Comparison of ENCODE assay signal across 9 cellular contexts in the genomic region with DNA sequence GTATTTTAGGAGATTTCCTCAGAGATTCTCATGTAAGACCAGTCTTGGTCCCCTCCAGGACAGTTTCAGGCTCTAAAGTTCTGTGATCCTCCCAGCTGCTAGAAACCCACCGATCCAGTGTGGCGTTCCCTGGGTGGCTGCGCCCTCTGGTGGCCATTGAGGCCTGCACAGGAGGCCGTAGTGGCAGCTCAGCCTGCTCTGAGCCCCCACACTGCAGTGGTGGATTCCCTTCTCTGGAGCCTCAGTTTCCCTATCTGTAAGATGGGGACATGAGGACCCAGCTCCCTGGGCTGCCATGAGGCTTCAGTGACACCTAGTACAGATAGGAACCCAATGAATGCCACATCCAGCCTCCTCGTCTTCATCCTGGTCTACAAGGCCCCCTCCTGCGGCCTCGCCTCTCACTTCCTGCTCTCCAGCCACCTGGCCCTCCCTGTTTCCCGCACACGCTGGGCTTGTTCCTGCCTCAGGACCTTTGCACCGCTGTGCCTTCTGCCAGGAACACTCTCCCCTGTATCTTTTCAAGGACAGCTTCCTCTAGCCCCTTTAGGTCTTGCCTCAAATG. TPM values are rescaled to one million over a fixed set of nuclear protein-coding genes. Genes with fewer than 3 reads are reported as not detected.
DNase-seq lines count a peak whose midpoint lies in the region; ATAC-seq and TF ChIP-seq lines count a peak whose summit lies in the region.
"Had no signal": no experiment of that assay in that cellular context is flagged by ENCODE, and none has a peak within 500 bp of the region (broad histone marks: within the 10 kb centered on the region; RNA-seq: fewer than 3 reads in every experiment).

No MANE protein-coding gene starts in this region.

- TF ChIP-seq EP300 in suprapubic skin (IDR thresholded peaks at IDR 0.05): no peak

- TF ChIP-seq CTCF in Peyer's patch (IDR thresholded peaks at IDR 0.05) (peak; percentile 77 to 96 (median 93)), fibroblast of pulmonary artery (IDR thresholded peaks at IDR 0.05; ENCODE audit: low read length, missing control alignments) (no peak), suprapubic skin (IDR thresholded peaks at IDR 0.05) (peak; percentile 81 to 93)

- DNase-seq in NCI-H510A treated with DMSO at 0.1 percent for 48 hours (lab: John Stamatoyannopoulos, UW) (peak; percentile 54), NCI-H510A (lab: John Stamatoyannopoulos, UW) (no peak), Peyer's patch (peak; percentile 78 to 91 (median 85)), fibroblast of pulmonary artery (ENCODE audit: low read depth) (peak; percentile 75), nucleus accumbens (lab: John Stamatoyannopoulos, UW) (peak in 50 of 56 donors; percentile 9 to 88 (median 48)), suprapubic skin (ENCODE audit: low spot score in 2 of 2) (peak in 1 of 2 donors; percentile 90)
- peak; percentile 69 for DNase-seq in activated T-helper 1 cell treated with anti-CD3 and anti-CD28 coated beads, Interleukin-12 subunit alpha, Interleukin-12 subunit beta, Interleukin-2, Interleukin-4 antibody, amounts not matched to agents 30 ng/mL and 10 ng/mL and 1 ng/mL, durations not matched to agents 14 hours and 24 hours and 36 hours (ENCODE audit: low spot score)

- H3K4me1 Mint-ChIP-seq in activated T-helper 1 cell treated with anti-CD3 and anti-CD28 coated beads, Interleukin-12 subunit alpha, Interleukin-12 subunit beta, Interleukin-2, Interleukin-4 antibody, amounts not matched to agents 30 ng/mL and 10 ng/mL and 1 ng/mL, durations not matched to agents 14 hours and 24 hours and 36 hours (ENCODE audit: low read depth): peaks cover 21% of the 10 kb centered on the region

- H3K27ac Mint-ChIP-seq in activated T-helper 1 cell treated with anti-CD3 and anti-CD28 coated beads, Interleukin-12 subunit alpha, Interleukin-12 subunit beta, Interleukin-2, Interleukin-4 antibody, amounts not matched to agents 30 ng/mL and 10 ng/mL and 1 ng/mL, durations not matched to agents 14 hours and 24 hours and 36 hours: peak overlapping the region; percentile 65

- H3K9me3 Mint-ChIP-seq in activated T-helper 1 cell treated with anti-CD3 and anti-CD28 coated beads, Interleukin-12 subunit alpha, Interleukin-12 subunit beta, Interleukin-2, Interleukin-4 antibody, amounts not matched to agents 30 ng/mL and 10 ng/mL and 1 ng/mL, durations not matched to agents 14 hours and 24 hours and 36 hours: no peaks in the 10 kb centered on the region

- WGBS in suprapubic skin: 51% methylated on average over 7 of the region's 10 CpGs

- H3K27ac ChIP-seq in Peyer's patch (no peak overlapping the region), suprapubic skin (no peak overlapping the region)
- H3K27ac ChIP-seq: skin epidermis had no signal

- no peaks in the 10 kb centered on the region for H3K27me3 ChIP-seq in Peyer's patch
- H3K27me3 ChIP-seq in suprapubic skin: no peaks in the 10 kb centered on the region

- H3K36me3 Mint-ChIP-seq in activated T-helper 1 cell treated with anti-CD3 and anti-CD28 coated beads, Interleukin-12 subunit alpha, Interleukin-12 subunit beta, Interleukin-2, Interleukin-4 antibody, amounts not matched to agents 30 ng/mL and 10 ng/mL and 1 ng/mL, durations not matched to agents 14 hours and 24 hours and 36 hours (ENCODE audit: low read depth): peaks cover 6% of the 10 kb centered on the region

- peak; percentile 54 for ATAC-seq in HG02852 (IDR thresholded peaks at IDR 0.05; ENCODE audit: unreplicated experiment)

- no peaks in the 10 kb centered on the region for H3K27me3 Mint-ChIP-seq in activated T-helper 1 cell treated with anti-CD3 and anti-CD28 coated beads, Interleukin-12 subunit alpha, Interleukin-12 subunit beta, Interleukin-2, Interleukin-4 antibody, amounts not matched to agents 30 ng/mL and 10 ng/mL and 1 ng/mL, durations not matched to agents 14 hours and 24 hours and 36 hours (ENCODE audit: insufficient read depth)

- peaks cover 0 to 3% (median 0%) of the 10 kb centered on the region in 3 donors for H3K36me3 ChIP-seq in Peyer's patch
- peaks cover 21% of the 10 kb centered on the region for H3K36me3 ChIP-seq in suprapubic skin

- no peak overlapping the region for H3K4me3 Mint-ChIP-seq in activated T-helper 1 cell treated with anti-CD3 and anti-CD28 coated beads, Interleukin-12 subunit alpha, Interleukin-12 subunit beta, Interleukin-2, Interleukin-4 antibody, amounts not matched to agents 30 ng/mL and 10 ng/mL and 1 ng/mL, durations not matched to agents 14 hours and 24 hours and 36 hours

- H3K4me1 ChIP-seq in Peyer's patch (no peaks in the 10 kb centered on the region), suprapubic skin (peaks cover 5% of the 10 kb centered on the region)

- H3K4me3 ChIP-seq in Peyer's patch: no peak overlapping the region
- no peak overlapping the region for H3K4me3 ChIP-seq in fibroblast of pulmonary artery (replicated peaks; ENCODE audit: low read depth, low read length)
- H3K4me3 ChIP-seq in suprapubic skin: no peak overlapping the region
- H3K4me3 ChIP-seq: skin epidermis had no signal

- TF ChIP-seq POLR2A in Peyer's patch (IDR thresholded peaks at IDR 0.05) (no peak), suprapubic skin (IDR thresholded peaks at IDR 0.05) (no peak)

- intact Hi-C loops in activated T-helper 1 cell treated with anti-CD3 and anti-CD28 coated beads, Interleukin-12 subunit alpha, Interleukin-12 subunit beta, Interleukin-2, Interleukin-4 antibody, amounts not matched to agents 30 ng/mL and 10 ng/mL and 1 ng/mL, durations not matched to agents 14 hours and 24 hours and 36 hours (cut with micrococcal nuclease): loop anchor here (1.0 kb wide), 6 partner anchors 44 to 481 kb away; a partner anchor contains a TSS

- H3K9me3 ChIP-seq in Peyer's patch (no peaks in the 10 kb centered on the region), suprapubic skin (no peaks in the 10 kb centered on the region)

RNA-seq across cellular contexts. Expression of a gene that starts 16.5 kb away (rescaled TPM):
- total RNA-seq in Peyer's patch (10 to 100 TPM in 1 of 4 donors, 1 to 10 TPM in 3; 1.7 to 10.7 (median 2.5) TPM), suprapubic skin (10 to 100 TPM in 1 of 4 donors, 1 to 10 TPM in 3; 7.1 to 11.5 (median 8.5) TPM)
- total RNA-seq in activated T-helper 1 cell treated with anti-CD3 and anti-CD28 coated beads, Interleukin-12 subunit alpha, Interleukin-12 subunit beta, Interleukin-2, Interleukin-4 antibody, amounts not matched to agents 30 ng/mL and 10 ng/mL and 1 ng/mL, durations not matched to agents 14 hours and 24 hours and 36 hours: 5.7 and 7.3 TPM in 2 replicates

RNA-seq across cellular contexts. Expression of a gene that starts 22.6 kb away (rescaled TPM):
- total RNA-seq in Peyer's patch: 10 to 100 TPM in 1 of 4 donors, 1 to 10 TPM in 3; 3.0 to 30.5 (median 4.3) TPM
- 5.8 and 7.4 TPM in 2 replicates for total RNA-seq in activated T-helper 1 cell treated with anti-CD3 and anti-CD28 coated beads, Interleukin-12 subunit alpha, Interleukin-12 subunit beta, Interleukin-2, Interleukin-4 antibody, amounts not matched to agents 30 ng/mL and 10 ng/mL and 1 ng/mL, durations not matched to agents 14 hours and 24 hours and 36 hours
- total RNA-seq in suprapubic skin: under 1 TPM in 3 of 4 donors, not detected in 1; 0.16 to 0.53 (median 0.16) TPM

RNA-seq across cellular contexts. Expression of a gene that starts 33.6 kb away (rescaled TPM):
- total RNA-seq in Peyer's patch (100 to 1,000 TPM in 3 of 4 donors, 10 to 100 TPM in 1; 81.7 to 209 (median 189) TPM), suprapubic skin (10 to 100 TPM; 29.8 to 66.8 (median 51.3) TPM)
- total RNA-seq in activated T-helper 1 cell treated with anti-CD3 and anti-CD28 coated beads, Interleukin-12 subunit alpha, Interleukin-12 subunit beta, Interleukin-2, Interleukin-4 antibody, amounts not matched to agents 30 ng/mL and 10 ng/mL and 1 ng/mL, durations not matched to agents 14 hours and 24 hours and 36 hours: 4.4 and 4.9 TPM in 2 replicates

RNA-seq across cellular contexts. Expression of a gene that starts 57.4 kb away (rescaled TPM):
- 100 to 1,000 TPM in 1 of 4 donors, 10 to 100 TPM in 3; 68.0 to 113 (median 84.8) TPM for total RNA-seq in Peyer's patch
- 89.2 and 90.9 TPM in 2 replicates for total RNA-seq in activated T-helper 1 cell treated with anti-CD3 and anti-CD28 coated beads, Interleukin-12 subunit alpha, Interleukin-12 subunit beta, Interleukin-2, Interleukin-4 antibody, amounts not matched to agents 30 ng/mL and 10 ng/mL and 1 ng/mL, durations not matched to agents 14 hours and 24 hours and 36 hours
- 10 to 100 TPM; 65.0 to 80.3 (median 72.0) TPM for total RNA-seq in suprapubic skin
